In genomic region chr10:422232-422631, GRCh38 we compare ENCODE assay signal across 18 cellular contexts.
DNase-seq lines count a peak whose midpoint lies in the region; ATAC-seq and TF ChIP-seq lines count a peak whose summit lies in the region.
"Had no signal": no experiment of that assay in that cellular context is flagged by ENCODE, and none has a peak within 500 bp of the region (broad histone marks: within the 10 kb centered on the region; RNA-seq: fewer than 3 reads in every experiment).

No MANE protein-coding gene starts in this region.

- H3K27me3 Mint-ChIP-seq in endodermal cell (ENCODE audit: insufficient read depth) (no peaks in the 10 kb centered on the region), nephron progenitor cell (ENCODE audit: low read depth, poor library complexity) (no peaks in the 10 kb centered on the region)
- H3K27me3 Mint-ChIP-seq: B cell; CD4-positive, CD25-positive, alpha-beta regulatory T cell; CD8-positive, alpha-beta memory T cell had no signal

- H3K27ac Mint-ChIP-seq in endodermal cell (peak overlapping the region; percentile 44), nephron progenitor cell (peak overlapping the region; percentile 72)
- H3K27ac Mint-ChIP-seq: B cell; CD4-positive, CD25-positive, alpha-beta regulatory T cell; CD8-positive, alpha-beta memory T cell; GM23338 had no signal

- H3K27me3 ChIP-seq in DND-41 (ENCODE audit: insufficient read depth, low read length, poor library complexity) (peaks cover 9% of the 10 kb centered on the region), endodermal cell (ENCODE audit: control insufficient read depth, insufficient read depth, low read length, poor library complexity, severe bottlenecking) (no peaks in the 10 kb centered on the region), uterus (no peaks in the 10 kb centered on the region)

- H3K36me3 Mint-ChIP-seq in endodermal cell (ENCODE audit: low read depth) = peaks cover 14% of the 10 kb centered on the region
- peaks cover 39% of the 10 kb centered on the region for H3K36me3 Mint-ChIP-seq in nephron progenitor cell (ENCODE audit: low read depth)

- ATAC-seq in DND-41 (ENCODE audit: insufficient read depth, low read depth) = peak; percentile 54; the same call in 2 of the 3 replicates
- ATAC-seq: GM23338 had no signal

- intact Hi-C loops in uterus (cut with DNase I; ENCODE audit: low total_unique reads) = no loop called here

- no peaks in the 10 kb centered on the region for H3K4me1 Mint-ChIP-seq in endodermal cell
- peaks cover 6% of the 10 kb centered on the region for H3K4me1 Mint-ChIP-seq in nephron progenitor cell
- H3K4me1 Mint-ChIP-seq: B cell, GM23338 had no signal

- H3K27ac ChIP-seq in DND-41 (ENCODE audit: low read length) = no peak overlapping the region
- H3K27ac ChIP-seq in endodermal cell (ENCODE audit: low read depth, low read length) = no peak overlapping the region
- H3K27ac ChIP-seq in uterus = no peak overlapping the region
- H3K27ac ChIP-seq: HL-60 had no signal

- H3K4me3 ChIP-seq in DND-41 (ENCODE audit: low read depth in 1 of 2, low read length in 2 of 2) (no peak overlapping the region), endodermal cell (ENCODE audit: low read length) (no peak overlapping the region), uterus (no peak overlapping the region)
- H3K4me3 ChIP-seq: GM23338 had no signal

- no peak overlapping the region for H3K4me2 ChIP-seq in DND-41 (ENCODE audit: insufficient read depth, low read length)
- H3K4me2 ChIP-seq: GM23338 had no signal

- H2AFZ ChIP-seq in DND-41 (ENCODE audit: low read depth, low read length) = no peak overlapping the region
- H2AFZ ChIP-seq: GM23338 had no signal

- H4K20me1 ChIP-seq in DND-41 (ENCODE audit: insufficient read depth, low read length) = peaks cover 3% of the 10 kb centered on the region; the same call in 1 of the 2 replicates

- peak; percentile 10 for DNase-seq in DND-41
- DNase-seq in NCI-H2107 (lab: John Stamatoyannopoulos, UW) = peak; percentile 31
- no peak for DNase-seq in endodermal cell
- DNase-seq in nephron progenitor cell = no peak
- DNase-seq in cerebellar cortex (ENCODE audit: low spot score) = no peak
- no peak for DNase-seq in NOMO-1 treated with dmso at 0.1 percent for 144 hours (lab: John Stamatoyannopoulos, UW; ENCODE audit: unreplicated experiment)
- no peak for DNase-seq in uterus
- DNase-seq in NCI-H2227 (lab: John Stamatoyannopoulos, UW; ENCODE audit: unreplicated experiment) = no peak
- DNase-seq: C1 segment of cervical spinal cord; CD4-positive, CD25-positive, alpha-beta regulatory T cell; CD8-positive, alpha-beta memory T cell; COR-L47; GDM1; HCEC 1CT; IMR-90 had no signal

- H3K9me3 ChIP-seq in DND-41 (ENCODE audit: insufficient read depth, low read length, severe bottlenecking) = no peaks in the 10 kb centered on the region
- no peaks in the 10 kb centered on the region for H3K9me3 ChIP-seq in endodermal cell (ENCODE audit: control insufficient read depth, low read length)
- H3K9me3 ChIP-seq in uterus = no peaks in the 10 kb centered on the region

- H3K4me1 ChIP-seq in DND-41 (ENCODE audit: insufficient read depth, low read length) = peaks cover 7% of the 10 kb centered on the region
- no peaks in the 10 kb centered on the region for H3K4me1 ChIP-seq in endodermal cell (ENCODE audit: control insufficient read depth, insufficient read depth, low read length)
- H3K4me1 ChIP-seq in uterus = no peaks in the 10 kb centered on the region

- no peaks in the 10 kb centered on the region for H3K36me3 ChIP-seq in DND-41 (ENCODE audit: insufficient read depth, low read length)
- H3K36me3 ChIP-seq in endodermal cell (ENCODE audit: control insufficient read depth, insufficient read depth, low read length) = peaks cover 20% of the 10 kb centered on the region
- H3K36me3 ChIP-seq in uterus = no peaks in the 10 kb centered on the region

- H3K9me3 Mint-ChIP-seq in endodermal cell (no peaks in the 10 kb centered on the region), nephron progenitor cell (no peaks in the 10 kb centered on the region)
- H3K9me3 Mint-ChIP-seq: CD8-positive, alpha-beta memory T cell; GM23338 had no signal

- no peaks in the 10 kb centered on the region for H3K79me2 ChIP-seq in DND-41 (ENCODE audit: insufficient read depth, low read length)

- TF ChIP-seq CTCF in DND-41 (IDR thresholded peaks at IDR 0.05; ENCODE audit: borderline replicate concordance, extremely low read depth, low read length, poor library complexity, severe bottlenecking) (no peak), endodermal cell (conservative IDR thresholded peaks at IDR 0.05) (no peak), nephron progenitor cell (IDR thresholded peaks at IDR 0.05) (no peak), uterus (IDR thresholded peaks at IDR 0.05) (no peak)

- TF ChIP-seq POLR2A in uterus (IDR thresholded peaks at IDR 0.05) = no peak

- H3K9ac ChIP-seq in DND-41 (ENCODE audit: low read depth, low read length) (no peak overlapping the region), endodermal cell (ENCODE audit: extremely low read depth, low read length, poor library complexity, severe bottlenecking) (no peak overlapping the region)

- WGBS in endodermal cell (ENCODE audit: insufficient coverage in 1 of 2, insufficient read length in 1 of 2), 2 experiments = 93 to 94% methylated on average over 12 of the region's 12 CpGs

- H3K4me3 Mint-ChIP-seq in endodermal cell (no peak overlapping the region), nephron progenitor cell (no peak overlapping the region)
- H3K4me3 Mint-ChIP-seq: B cell; CD4-positive, CD25-positive, alpha-beta regulatory T cell; CD8-positive, alpha-beta memory T cell; GM23338 had no signal

Comparison
In these comparisons a context has a peak if more than half of its experiments do, and no peak if none do; other contexts are left out.
1. DNase-seq: peak in DND-41 (single experiment) and NCI-H2107 (single experiment); none in endodermal cell (single experiment), nephron progenitor cell (single experiment), cerebellar cortex (single experiment), NOMO-1 treated with dmso at 0.1 percent for 144 hours (single experiment), uterus (0 of 2) and NCI-H2227 (single experiment).